8 cellular contexts compared by ENCODE assay signal in genomic region chr12:90940872-90941499, GRCh38. TPM values are rescaled to one million over a fixed set of nuclear protein-coding genes. Genes with fewer than 3 reads are reported as not detected.
DNase-seq lines count a peak whose midpoint lies in the region; ATAC-seq and TF ChIP-seq lines count a peak whose summit lies in the region.

No MANE protein-coding gene starts in this region.

- H3K4me3 ChIP-seq in foreskin fibroblast (ENCODE audit: low read depth in 1 of 2, low read length in 2 of 2) = no peak overlapping the region

- no peaks in the 10 kb centered on the region for H3K36me3 Mint-ChIP-seq in type B pancreatic cell

- TF ChIP-seq CTCF in foreskin fibroblast (IDR thresholded peaks at IDR 0.05; ENCODE audit: low read depth, low read length) = peak; percentile 65
- TF ChIP-seq CTCF in type B pancreatic cell (conservative IDR thresholded peaks at IDR 0.05) = peak; percentile 85

- ATAC-seq in GM21576 (IDR thresholded peaks at IDR 0.05; ENCODE audit: unreplicated experiment) = peak; percentile 89

- no peaks in the 10 kb centered on the region for H3K9me3 Mint-ChIP-seq in type B pancreatic cell

- H3K27me3 Mint-ChIP-seq in type B pancreatic cell = no peaks in the 10 kb centered on the region

- no peak overlapping the region for H3K4me3 Mint-ChIP-seq in type B pancreatic cell

- H3K27ac Mint-ChIP-seq in type B pancreatic cell = no peak overlapping the region

- in situ Hi-C loops in SK-MEL-5 (cut with HindIII; ENCODE audit: low pct_unique_long_range_greater_than_20kb, low sequenced_read_pairs) = no loop called here

- peaks cover 5% of the 10 kb centered on the region for H3K4me1 Mint-ChIP-seq in type B pancreatic cell (ENCODE audit: unreplicated experiment)

- peak; percentile 1 for DNase-seq in GDM1 (lab: John Stamatoyannopoulos, UW)
- peak; percentile 70 for DNase-seq in LoVo (ENCODE audit: low spot score)
- DNase-seq in SK-MEL-5 (ENCODE audit: low read depth, low spot score) = peak; percentile 77
- DNase-seq in foreskin fibroblast = peak; percentile 49 to 77
- no peak for DNase-seq in type B pancreatic cell (ENCODE audit: extremely low spot score, unreplicated experiment)
- DNase-seq in globus pallidus (ENCODE audit: low spot score) = no peak
- no peak for DNase-seq in stimulated activated CD4-positive, alpha-beta T cell treated with anti-CD3 and anti-CD28 coated beads, Interleukin-4, amount 100 ng/mL, for 24 hours

RNA-seq across cellular contexts. Expression of gene CCER1, which starts 14.0 kb away (rescaled TPM):
- total RNA-seq in SK-MEL-5 (2014; rRNA removed; shearing (Covaris generic)) = not detected in 2 replicates
- not detected in 2 replicates for polyA plus RNA-seq in SK-MEL-5 (2015; cell fraction: cytosol; rRNA removed)
- not detected in 2 replicates for polyA plus RNA-seq in SK-MEL-5 (2015; cell fraction: nucleus; rRNA removed)
- total RNA-seq in type B pancreatic cell (ENCODE audit: low replicate concordance) = not detected in 2 replicates

Comparison
In these comparisons a context has a peak if more than half of its experiments do, and no peak if none do; other contexts are left out.
1. DNase-seq: peak in GDM1 (single experiment), LoVo (single experiment), SK-MEL-5 (single experiment) and foreskin fibroblast (2 of 2); none in type B pancreatic cell (single experiment), globus pallidus (single experiment) and stimulated activated CD4-positive, alpha-beta T cell treated with anti-CD3 and anti-CD28 coated beads, Interleukin-4, amount 100 ng/mL, for 24 hours (single experiment).